ENCODE assay signal across 30 cellular contexts in the genomic region with DNA sequence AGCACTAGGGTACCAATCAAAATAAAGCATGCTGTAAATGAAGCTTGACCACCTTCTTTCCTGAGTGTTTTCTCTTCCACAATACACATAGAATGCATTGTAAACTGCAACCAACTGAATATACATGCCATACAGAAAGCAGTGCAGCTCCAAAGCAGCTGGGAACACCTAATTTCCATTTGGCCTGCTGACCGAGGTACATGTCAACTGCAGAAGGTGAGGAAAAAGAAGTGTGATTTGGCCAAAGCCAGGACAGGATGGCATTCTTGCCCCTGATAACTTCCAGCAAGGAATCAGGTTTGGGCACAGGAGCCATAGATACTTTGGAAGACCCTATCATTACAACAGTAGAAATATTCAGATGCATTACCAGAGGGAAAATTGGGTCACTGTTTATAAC.
"Had no signal": no experiment of that assay in that cellular context is flagged by ENCODE, and none has a peak within 500 bp of the region (broad histone marks: within the 10 kb centered on the region; RNA-seq: fewer than 3 reads in every experiment).

No MANE protein-coding gene starts in this region.

- H3K27me3 Mint-ChIP-seq: stimulated activated memory B cell treated with anti-CD40 and anti-IgM and Interleukin-4, amounts not matched to agents 10 μg/mL and 1 μg/mL and 100 μg/mL, for 72 hours; type B pancreatic cell had no signal

- H3K4me1 ChIP-seq: pancreas, prostate gland, right atrium auricular region, right lobe of liver, sigmoid colon, spleen, suprapubic skin, testis, tibial artery, transverse colon, upper lobe of right lung, uterus had no signal

- ATAC-seq: naive thymus-derived CD4-positive, alpha-beta T cell; natural killer cell; pancreas; right lobe of liver; stimulated activated memory B cell treated with anti-CD40 and anti-IgM and Interleukin-4, amounts not matched to agents 10 μg/mL and 1 μg/mL and 100 μg/mL, for 72 hours; stimulated activated naive CD8-positive, alpha-beta T cell treated with anti-CD3 and anti-CD28 coated beads, Interleukin-15, amount 100 ng/mL, for 72 hours; stimulated activated naive CD8-positive, alpha-beta T cell treated with anti-CD3 and anti-CD28 coated beads, Interleukin-15, Interleukin-2, amounts not matched to agents 100 U/mL and 50 U/mL, for 24 hours; upper lobe of right lung had no signal

- H3K9me3 Mint-ChIP-seq: natural killer cell; nephron; stimulated activated memory B cell treated with anti-CD40 and anti-IgM and Interleukin-4, amounts not matched to agents 10 μg/mL and 1 μg/mL and 100 μg/mL, for 72 hours; stimulated activated naive CD8-positive, alpha-beta T cell treated with anti-CD3 and anti-CD28 coated beads, Interleukin-15, amount 100 ng/mL, for 72 hours; type B pancreatic cell had no signal

- H3K9me3 ChIP-seq: neutrophil, pancreas, prostate gland, right atrium auricular region, right lobe of liver, sigmoid colon, spleen, suprapubic skin, testis, tibial artery, transverse colon, upper lobe of right lung, uterus had no signal

- H3K4me3 ChIP-seq: pancreas, prostate gland, right atrium auricular region, right lobe of liver, sigmoid colon, spleen, suprapubic skin, testis, tibial artery, transverse colon, upper lobe of right lung, uterus had no signal

- H3K4me3 Mint-ChIP-seq: naive thymus-derived CD4-positive, alpha-beta T cell; natural killer cell; nephron; stimulated activated memory B cell treated with anti-CD40 and anti-IgM and Interleukin-4, amounts not matched to agents 10 μg/mL and 1 μg/mL and 100 μg/mL, for 72 hours; stimulated activated naive CD8-positive, alpha-beta T cell treated with anti-CD3 and anti-CD28 coated beads, Interleukin-15, amount 100 ng/mL, for 72 hours; type B pancreatic cell had no signal

- H3K27me3 ChIP-seq: neutrophil, pancreas, right atrium auricular region, right lobe of liver, sigmoid colon, spleen, suprapubic skin, testis, tibial artery, transverse colon, upper lobe of right lung, uterus had no signal

- DNase-seq: naive thymus-derived CD4-positive, alpha-beta T cell; natural killer cell; nucleus accumbens; pancreas; retina; right lobe of liver; sigmoid colon; small intestine; spleen; stimulated activated CD4-positive, alpha-beta T cell treated with anti-CD3 and anti-CD28 coated beads, Interleukin-12 subunit alpha, Interleukin-12 subunit beta, amount 100 ng/mL, for 4 hours; stimulated activated CD4-positive, alpha-beta T cell treated with anti-CD3 and anti-CD28 coated beads, Interleukin-1b, Interleukin-23, amount 100 ng/mL, for 48 hours; stimulated activated CD4-positive, alpha-beta T cell treated with anti-CD3 and anti-CD28 coated beads, Interleukin-4, amount 100 ng/mL, for 1 hour; stimulated activated CD4-positive, alpha-beta T cell treated with anti-CD3 and anti-CD28 coated beads, Interleukin-4, amount 100 ng/mL, for 4 hours; stimulated activated CD8-positive, alpha-beta memory T cell treated with anti-CD3 and anti-CD28 coated beads, Interleukin-4, amount 100 ng/mL, for 48 hours; stimulated activated naive CD4-positive, alpha-beta T cell; stimulated activated naive CD8-positive, alpha-beta T cell treated with anti-CD3 and anti-CD28 coated beads, Interleukin-15, amount 100 ng/mL, for 72 hours; stimulated activated naive CD8-positive, alpha-beta T cell treated with anti-CD3 and anti-CD28 coated beads, Interleukin-15, Interleukin-2, amounts not matched to agents 100 U/mL and 50 U/mL, for 24 hours; substantia nigra; testis; tibial artery; transverse colon; upper lobe of right lung; uterus had no signal

- H3K36me3 ChIP-seq: neutrophil, pancreas, prostate gland, right atrium auricular region, right lobe of liver, sigmoid colon, spleen, suprapubic skin, tibial artery, transverse colon, upper lobe of right lung, uterus had no signal

- H3K27ac ChIP-seq: neutrophil, pancreas, prostate gland, right atrium auricular region, right lobe of liver, sigmoid colon, spleen, suprapubic skin, testis, tibial artery, transverse colon, upper lobe of right lung, uterus had no signal

- H3K36me3 Mint-ChIP-seq: naive thymus-derived CD4-positive, alpha-beta T cell; natural killer cell; stimulated activated memory B cell treated with anti-CD40 and anti-IgM and Interleukin-4, amounts not matched to agents 10 μg/mL and 1 μg/mL and 100 μg/mL, for 72 hours; type B pancreatic cell had no signal

- H3K27ac Mint-ChIP-seq: naive thymus-derived CD4-positive, alpha-beta T cell; natural killer cell; nephron; stimulated activated memory B cell treated with anti-CD40 and anti-IgM and Interleukin-4, amounts not matched to agents 10 μg/mL and 1 μg/mL and 100 μg/mL, for 72 hours; stimulated activated naive CD8-positive, alpha-beta T cell treated with anti-CD3 and anti-CD28 coated beads, Interleukin-15, amount 100 ng/mL, for 72 hours; type B pancreatic cell had no signal

- H3K4me1 Mint-ChIP-seq: naive thymus-derived CD4-positive, alpha-beta T cell; natural killer cell; stimulated activated memory B cell treated with anti-CD40 and anti-IgM and Interleukin-4, amounts not matched to agents 10 μg/mL and 1 μg/mL and 100 μg/mL, for 72 hours; stimulated activated naive CD8-positive, alpha-beta T cell treated with anti-CD3 and anti-CD28 coated beads, Interleukin-15, amount 100 ng/mL, for 72 hours had no signal
